ENCODE assay signal across 1 cellular context in the genomic region with DNA sequence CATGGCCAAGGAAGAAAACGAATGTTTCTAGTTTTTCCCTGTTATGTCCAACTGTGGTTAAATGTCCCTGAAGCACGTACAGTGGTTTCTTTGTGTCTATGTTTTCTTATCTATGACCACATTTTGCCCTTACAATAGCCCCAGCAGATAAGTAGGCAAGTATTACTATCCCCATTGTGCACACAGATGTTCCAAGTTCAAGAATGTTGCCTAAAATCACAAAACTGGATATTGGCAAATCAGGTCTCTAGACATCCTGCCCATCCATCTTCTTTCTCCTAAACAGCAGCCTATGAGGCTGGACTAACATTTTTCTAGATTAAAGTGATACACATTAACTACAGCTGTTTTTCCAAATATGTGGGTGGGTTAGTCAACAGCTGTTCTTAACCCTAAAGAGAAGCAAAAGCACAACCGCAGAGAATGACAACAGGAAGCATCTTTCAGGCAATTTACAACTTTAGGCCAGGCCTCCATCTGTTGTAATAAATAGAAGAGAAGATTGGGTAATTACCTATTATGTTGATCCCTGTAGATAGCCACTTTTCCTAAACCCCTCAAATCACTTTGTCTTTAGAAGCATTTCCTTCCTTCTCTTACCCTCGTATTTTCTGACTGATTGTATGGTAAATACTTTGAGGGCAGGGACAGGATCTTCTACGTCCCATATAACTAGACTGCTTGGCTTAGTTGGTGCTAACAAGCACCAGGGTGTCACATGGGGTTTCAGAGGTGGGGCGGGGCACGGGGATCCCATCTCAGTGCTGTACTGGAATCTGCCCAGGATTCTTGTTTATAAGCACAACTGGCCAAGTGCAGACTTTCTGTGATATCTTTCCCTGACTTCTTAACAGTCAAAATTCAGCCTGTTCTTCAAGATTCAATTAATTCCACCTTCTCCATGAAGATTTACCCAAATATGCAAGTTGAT.
TF ChIP-seq lines count a peak whose summit lies in the region.

No MANE protein-coding gene starts in this region.

TF ChIP-seq in GM23338, 12 proteins besides CTCF, POLR2A, EP300 and RAD21 (continued from another document):
- TF ChIP-seq, protein P1, sequence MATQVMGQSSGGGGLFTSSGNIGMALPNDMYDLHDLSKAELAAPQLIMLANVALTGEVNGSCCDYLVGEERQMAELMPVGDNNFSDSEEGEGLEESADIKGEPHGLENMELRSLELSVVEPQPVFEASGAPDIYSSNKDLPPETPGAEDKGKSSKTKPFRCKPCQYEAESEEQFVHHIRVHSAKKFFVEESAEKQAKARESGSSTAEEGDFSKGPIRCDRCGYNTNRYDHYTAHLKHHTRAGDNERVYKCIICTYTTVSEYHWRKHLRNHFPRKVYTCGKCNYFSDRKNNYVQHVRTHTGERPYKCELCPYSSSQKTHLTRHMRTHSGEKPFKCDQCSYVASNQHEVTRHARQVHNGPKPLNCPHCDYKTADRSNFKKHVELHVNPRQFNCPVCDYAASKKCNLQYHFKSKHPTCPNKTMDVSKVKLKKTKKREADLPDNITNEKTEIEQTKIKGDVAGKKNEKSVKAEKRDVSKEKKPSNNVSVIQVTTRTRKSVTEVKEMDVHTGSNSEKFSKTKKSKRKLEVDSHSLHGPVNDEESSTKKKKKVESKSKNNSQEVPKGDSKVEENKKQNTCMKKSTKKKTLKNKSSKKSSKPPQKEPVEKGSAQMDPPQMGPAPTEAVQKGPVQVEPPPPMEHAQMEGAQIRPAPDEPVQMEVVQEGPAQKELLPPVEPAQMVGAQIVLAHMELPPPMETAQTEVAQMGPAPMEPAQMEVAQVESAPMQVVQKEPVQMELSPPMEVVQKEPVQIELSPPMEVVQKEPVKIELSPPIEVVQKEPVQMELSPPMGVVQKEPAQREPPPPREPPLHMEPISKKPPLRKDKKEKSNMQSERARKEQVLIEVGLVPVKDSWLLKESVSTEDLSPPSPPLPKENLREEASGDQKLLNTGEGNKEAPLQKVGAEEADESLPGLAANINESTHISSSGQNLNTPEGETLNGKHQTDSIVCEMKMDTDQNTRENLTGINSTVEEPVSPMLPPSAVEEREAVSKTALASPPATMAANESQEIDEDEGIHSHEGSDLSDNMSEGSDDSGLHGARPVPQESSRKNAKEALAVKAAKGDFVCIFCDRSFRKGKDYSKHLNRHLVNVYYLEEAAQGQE (IDR thresholded peaks at IDR 0.05; ENCODE audit: unreplicated experiment): no peak
